8 cellular contexts compared by ENCODE assay signal in genomic region chr9:73023025-73023541, GRCh38.
DNase-seq lines count a peak whose midpoint lies in the region; ATAC-seq, FAIRE-seq and TF ChIP-seq lines count a peak whose summit lies in the region.

No MANE protein-coding gene starts in this region.

- H3K9me3 ChIP-seq in breast epithelium = peaks cover 0 to 6% of the 10 kb centered on the region in 2 donors
- peaks cover 2 to 6% of the 10 kb centered on the region in 2 donors for H3K9me3 ChIP-seq in kidney (ENCODE audit: control insufficient read depth in 1 of 2, low read length in 2 of 2)

- peak; percentile 76 for FAIRE-seq in kidney (lab: Jason Lieb, UNC)

- H3K4me3 ChIP-seq in LNCaP clone FGC (ENCODE audit: low read depth, low read length) (no peak overlapping the region), breast epithelium (no peak overlapping the region), kidney (ENCODE audit: low read length in 2 of 2) (peak overlapping the region in 1 of 2 donors; percentile 33)

- intact Hi-C loops in breast epithelium (cut with DNase I; ENCODE audit: low total_unique reads) = no loop called here
- intact Hi-C loops in kidney (cut with DNase I) = no loop called here

- peak; percentile 61 for ATAC-seq in GM19452 (IDR thresholded peaks at IDR 0.05; ENCODE audit: unreplicated experiment)

- no peaks in the 10 kb centered on the region for H3K36me3 ChIP-seq in breast epithelium
- H3K36me3 ChIP-seq in kidney (ENCODE audit: control insufficient read depth in 1 of 2, insufficient read depth in 2 of 2, low read length in 2 of 2) = no peaks in the 10 kb centered on the region

- no peak for TF ChIP-seq POLR2A in breast epithelium (IDR thresholded peaks at IDR 0.05)

- H3K27ac ChIP-seq in C4-2B (no peak overlapping the region), breast epithelium (no peak overlapping the region), kidney (ENCODE audit: low read depth in 2 of 2, low read length in 2 of 2) (no peak overlapping the region)

- no peaks in the 10 kb centered on the region for H3K27me3 ChIP-seq in breast epithelium

- H3K9ac ChIP-seq in kidney (ENCODE audit: low read length in 2 of 2) = no peak overlapping the region

- DNase-seq in LNCaP clone FGC (ENCODE audit: low read depth) = peak; percentile 21
- DNase-seq in T-helper 1 cell = peak; percentile 3 to 45 (median 5)
- DNase-seq in breast epithelium (ENCODE audit: low spot score in 2 of 2) = no peak
- DNase-seq in kidney = no peak
- peak; percentile 43 to 51 for DNase-seq in stimulated activated CD4-positive, alpha-beta T cell treated with anti-CD3 and anti-CD28 coated beads, Interleukin-2, amount 100 ng/mL, for 24 hours
- no peak for DNase-seq in NCI-H1436 treated with DMSO at 0.1 percent for 48 hours (lab: John Stamatoyannopoulos, UW)

- no peaks in the 10 kb centered on the region for H3K4me1 ChIP-seq in breast epithelium
- no peaks in the 10 kb centered on the region for H3K4me1 ChIP-seq in kidney (ENCODE audit: control insufficient read depth in 1 of 2, insufficient read depth in 1 of 2, low read depth in 1 of 2, low read length in 2 of 2)

- TF ChIP-seq CTCF in C4-2B (conservative IDR thresholded peaks at IDR 0.05) (peak; percentile 94), LNCaP clone FGC (IDR thresholded peaks at IDR 0.05; ENCODE audit: control insufficient read depth, extremely low read depth, insufficient read depth) (peak; percentile 89), breast epithelium (IDR thresholded peaks at IDR 0.05) (peak; percentile 77 to 81 (median 81)), kidney (IDR thresholded peaks at IDR 0.05; ENCODE audit: borderline replicate concordance, extremely low read depth, insufficient read depth) (peak; percentile 94)

Comparison
In these comparisons a context has a peak if more than half of its experiments do, and no peak if none do; other contexts are left out.
1. DNase-seq: peak in LNCaP clone FGC (single experiment), T-helper 1 cell (5 of 5) and stimulated activated CD4-positive, alpha-beta T cell treated with anti-CD3 and anti-CD28 coated beads, Interleukin-2, amount 100 ng/mL, for 24 hours (2 of 2); none in breast epithelium (0 of 2), kidney (single experiment) and NCI-H1436 treated with DMSO at 0.1 percent for 48 hours (single experiment).
2. Peak in every context shown above with its lines, with median percentiles within 50 percentile points of each other: CTCF ChIP-seq.